ENCODE assay signal across 7 cellular contexts in the genomic region with DNA sequence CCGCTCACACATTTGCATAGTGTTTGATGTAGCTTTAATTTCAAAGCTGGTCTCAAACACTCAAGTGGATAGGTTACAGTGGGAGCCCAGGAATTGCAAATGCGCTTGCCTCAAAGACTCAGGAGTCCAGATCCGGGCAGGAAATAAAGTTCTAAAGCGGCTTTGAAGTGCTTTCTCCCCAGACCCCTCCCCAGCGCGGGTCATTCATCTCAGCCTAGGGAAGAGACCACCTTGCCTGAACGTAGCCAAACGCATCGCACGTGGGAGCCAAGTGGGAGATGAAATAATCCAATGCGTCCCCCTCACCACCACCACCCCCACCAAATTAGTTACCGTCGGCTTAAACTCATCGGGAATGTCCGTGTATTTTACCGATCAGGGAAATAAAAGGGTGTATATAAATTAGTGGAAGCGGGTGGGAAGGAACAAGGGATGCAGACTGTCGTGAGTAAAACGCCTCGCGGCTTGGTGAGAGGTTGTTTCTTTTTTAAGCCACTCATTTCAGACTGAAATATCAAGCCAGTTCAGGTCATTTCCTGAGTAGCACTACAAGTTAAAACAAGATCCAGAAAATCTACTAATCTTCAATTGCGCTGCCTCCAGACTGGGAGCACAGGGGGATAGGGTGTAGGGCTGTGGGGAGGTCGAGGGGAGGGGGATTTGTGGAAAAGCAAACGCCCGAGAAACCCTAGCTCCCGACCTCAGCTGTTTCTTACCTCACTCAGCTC.
DNase-seq lines count a peak whose midpoint lies in the region; ATAC-seq and TF ChIP-seq lines count a peak whose summit lies in the region.

No MANE protein-coding gene starts in this region.

- H3K9me3 Mint-ChIP-seq in effector memory CD8-positive, alpha-beta T cell = no peaks in the 10 kb centered on the region

- H3K4me1 ChIP-seq in RWPE2 (ENCODE audit: insufficient read depth, poor library complexity, severe bottlenecking) = peaks cover 13% of the 10 kb centered on the region
- peaks cover 8% of the 10 kb centered on the region for H3K4me1 ChIP-seq in muscle layer of colon (ENCODE audit: insufficient read depth, low read length)

- peak overlapping the region in 1 of 2 donors; percentile 42 for H3K27ac Mint-ChIP-seq in effector memory CD8-positive, alpha-beta T cell

- H3K9ac ChIP-seq in muscle layer of colon (ENCODE audit: low read length) = peak overlapping the region; percentile 75

- H3K27ac ChIP-seq in RWPE2 (ENCODE audit: poor library complexity, severe bottlenecking) (peak overlapping the region; percentile 77), muscle layer of colon (ENCODE audit: low read depth, low read length) (peak overlapping the region; percentile 67)

- peaks cover 37 to 40% of the 10 kb centered on the region in 2 donors for H3K27me3 Mint-ChIP-seq in effector memory CD8-positive, alpha-beta T cell

- H3K4me3 ChIP-seq in RWPE2 (ENCODE audit: severe bottlenecking) (peak overlapping the region; percentile 92), muscle layer of colon (ENCODE audit: low read depth in 1 of 2, low read length in 2 of 2) (peak overlapping the region; percentile 64 to 82)

- TF ChIP-seq CTCF in RWPE2 (IDR thresholded peaks at IDR 0.05; ENCODE audit: poor library complexity, severe bottlenecking) = no peak

- peak; percentile 34 for ATAC-seq in GM18511 (IDR thresholded peaks at IDR 0.05; ENCODE audit: unreplicated experiment)
- ATAC-seq in HG02571 (IDR thresholded peaks at IDR 0.05; ENCODE audit: unreplicated experiment) = peak; percentile 18
- peak; percentile 12; the same call in 2 of the 3 replicates for ATAC-seq in RWPE2 (ENCODE audit: low read depth)
- peak; percentile 14 for ATAC-seq in effector memory CD8-positive, alpha-beta T cell (replicated peaks)
- no peak for ATAC-seq in GM18517 (IDR thresholded peaks at IDR 0.05; ENCODE audit: unreplicated experiment)

- H3K4me1 Mint-ChIP-seq in effector memory CD8-positive, alpha-beta T cell (ENCODE audit: low read depth in 2 of 2) = peaks cover 6 to 23% of the 10 kb centered on the region in 2 donors

- DNase-seq in RWPE2 (ENCODE audit: low spot score) (no peak), NCI-H345 treated with DMSO at 0.1 percent for 48 hours (lab: John Stamatoyannopoulos, UW; ENCODE audit: unreplicated experiment) (no peak)
- DNase-seq in effector memory CD8-positive, alpha-beta T cell = no peak

- H3K9me3 ChIP-seq in RWPE2 (ENCODE audit: severe bottlenecking) = no peaks in the 10 kb centered on the region
- H3K9me3 ChIP-seq in muscle layer of colon (ENCODE audit: low read length) = no peaks in the 10 kb centered on the region

- no peaks in the 10 kb centered on the region for H3K27me3 ChIP-seq in RWPE2 (ENCODE audit: insufficient read depth, poor library complexity, severe bottlenecking)
- no peaks in the 10 kb centered on the region for H3K27me3 ChIP-seq in muscle layer of colon (ENCODE audit: control insufficient read depth in 1 of 2, insufficient read depth in 2 of 2, low read length in 2 of 2)

- H3K36me3 ChIP-seq in RWPE2 (ENCODE audit: low read depth) = no peaks in the 10 kb centered on the region
- no peaks in the 10 kb centered on the region for H3K36me3 ChIP-seq in muscle layer of colon (ENCODE audit: insufficient read depth, low read length)

- no peaks in the 10 kb centered on the region for H3K36me3 Mint-ChIP-seq in effector memory CD8-positive, alpha-beta T cell (ENCODE audit: insufficient read depth)

- H3K4me3 Mint-ChIP-seq in effector memory CD8-positive, alpha-beta T cell = peak overlapping the region; percentile 88 to 93
